In genomic region chr10:69014171-69014570, GRCh38 we compare ENCODE assay signal across 25 cellular contexts. TPM values are rescaled to one million over a fixed set of nuclear protein-coding genes. Genes with fewer than 3 reads are reported as not detected.
DNase-seq lines count a peak whose midpoint lies in the region; ATAC-seq, FAIRE-seq and TF ChIP-seq lines count a peak whose summit lies in the region.
"Had no signal": no experiment of that assay in that cellular context is flagged by ENCODE, and none has a peak within 500 bp of the region (broad histone marks: within the 10 kb centered on the region; RNA-seq: fewer than 3 reads in every experiment).

No MANE protein-coding gene starts in this region.

- 0 out of 2 replicates have a peak, but pooled peaks cover 13% of the 10 kb centered on the region for H4K20me1 ChIP-seq in GM23338 (replicated peaks; ENCODE audit: insufficient read depth)

- no peak overlapping the region for H3K4me3 Mint-ChIP-seq in activated T-cell treated with anti-CD3 and anti-CD28 coated beads, Interleukin-2, amount 50 U/mL, for 24 hours
- no peak overlapping the region for H3K4me3 Mint-ChIP-seq in activated T-helper 17 cell treated with anti-CD3 and anti-CD28 coated beads, Interleukin-2, amount 50 U/mL, for 72 hours
- no peak overlapping the region for H3K4me3 Mint-ChIP-seq in GM23338
- H3K4me3 Mint-ChIP-seq: activated CD4-positive, alpha-beta memory T cell treated with anti-CD3 and anti-CD28 coated beads for 36 hours; activated naive CD4-positive, alpha-beta T cell treated with anti-CD3 and anti-CD28 coated beads for 36 hours had no signal

- intact Hi-C loops in left lung (cut with DNase I): no loop called here

- TF ChIP-seq CTCF in fibroblast of villous mesenchyme (IDR thresholded peaks at IDR 0.05; ENCODE audit: insufficient read depth, low read depth, low read length) (no peak), GM23338 (conservative IDR thresholded peaks at IDR 0.05; ENCODE audit: low read depth in 2 of 2) (no peak), left lung (IDR thresholded peaks at IDR 0.05) (no peak)

- H3K9me2 ChIP-seq in GM23338 (ENCODE audit: insufficient read depth): no peaks in the 10 kb centered on the region

- H3K4me3 ChIP-seq in fibroblast of villous mesenchyme (ENCODE audit: low read depth, low read length) (no peak overlapping the region), GM23338 (no peak overlapping the region), left lung (no peak overlapping the region)
- H3K4me3 ChIP-seq: A549, lower lobe of right lung had no signal

- no peaks in the 10 kb centered on the region for H3K79me2 ChIP-seq in GM23338 (replicated peaks; ENCODE audit: insufficient read depth)

- H3K27me3 ChIP-seq in GM23338 (ENCODE audit: insufficient read depth) (no peaks in the 10 kb centered on the region), left lung (no peaks in the 10 kb centered on the region)

- no peaks in the 10 kb centered on the region for H3K4me1 ChIP-seq in GM23338 (ENCODE audit: insufficient read depth)
- peaks cover 0 to 10% of the 10 kb centered on the region in 2 donors for H3K4me1 ChIP-seq in left lung
- H3K4me1 ChIP-seq: A549, lower lobe of right lung had no signal

- peak; percentile 32 for FAIRE-seq in urothelium cell line (lab: Jason Lieb, UNC)
- FAIRE-seq: A549, GM18507, islet of Langerhans had no signal

- no peak overlapping the region for H2AFZ ChIP-seq in GM23338

- H3K27me3 Mint-ChIP-seq in activated T-cell treated with anti-CD3 and anti-CD28 coated beads, Interleukin-2, amount 50 U/mL, for 24 hours: no peaks in the 10 kb centered on the region
- no peaks in the 10 kb centered on the region for H3K27me3 Mint-ChIP-seq in activated T-helper 17 cell treated with anti-CD3 and anti-CD28 coated beads, Interleukin-2, amount 50 U/mL, for 72 hours
- H3K27me3 Mint-ChIP-seq in GM23338 (ENCODE audit: insufficient read depth, low read depth, poor library complexity): peaks cover 7% of the 10 kb centered on the region
- H3K27me3 Mint-ChIP-seq: activated CD4-positive, alpha-beta memory T cell treated with anti-CD3 and anti-CD28 coated beads for 36 hours had no signal

- H3K27ac ChIP-seq in GM23338 (ENCODE audit: low read depth) (no peak overlapping the region), left lung (peak overlapping the region in 1 of 2 donors; percentile 67)
- H3K27ac ChIP-seq: A549, lower lobe of right lung, VCaP had no signal

- no peaks in the 10 kb centered on the region for H3K9me3 Mint-ChIP-seq in activated T-cell treated with anti-CD3 and anti-CD28 coated beads, Interleukin-2, amount 50 U/mL, for 24 hours
- H3K9me3 Mint-ChIP-seq in activated T-helper 17 cell treated with anti-CD3 and anti-CD28 coated beads, Interleukin-2, amount 50 U/mL, for 72 hours: no peaks in the 10 kb centered on the region
- no peaks in the 10 kb centered on the region for H3K9me3 Mint-ChIP-seq in GM23338
- H3K9me3 Mint-ChIP-seq: activated CD4-positive, alpha-beta memory T cell treated with anti-CD3 and anti-CD28 coated beads for 36 hours; activated naive CD4-positive, alpha-beta T cell treated with anti-CD3 and anti-CD28 coated beads for 36 hours had no signal

- peaks cover 23% of the 10 kb centered on the region for H3K4me1 Mint-ChIP-seq in activated T-cell treated with anti-CD3 and anti-CD28 coated beads, Interleukin-2, amount 50 U/mL, for 24 hours (ENCODE audit: low read depth)
- peaks cover 15% of the 10 kb centered on the region for H3K4me1 Mint-ChIP-seq in activated T-helper 17 cell treated with anti-CD3 and anti-CD28 coated beads, Interleukin-2, amount 50 U/mL, for 72 hours
- no peaks in the 10 kb centered on the region for H3K4me1 Mint-ChIP-seq in GM23338

- H3K9me3 ChIP-seq in left lung: no peaks in the 10 kb centered on the region
- H3K9me3 ChIP-seq: A549, lower lobe of right lung had no signal

- H3K4me2 ChIP-seq in GM23338: no peak overlapping the region
- H3K4me2 ChIP-seq: A549 had no signal

- ATAC-seq in activated T-helper 17 cell treated with anti-CD3 and anti-CD28 coated beads, Interleukin-2, amount 50 U/mL, for 72 hours (replicated peaks): peak; percentile 25
- no peak for ATAC-seq in GM23338
- ATAC-seq in left lung: no peak
- ATAC-seq: A549, lower lobe of right lung had no signal

- peak overlapping the region; percentile 18 for H3K27ac Mint-ChIP-seq in activated T-cell treated with anti-CD3 and anti-CD28 coated beads, Interleukin-2, amount 50 U/mL, for 24 hours
- H3K27ac Mint-ChIP-seq in activated T-helper 17 cell treated with anti-CD3 and anti-CD28 coated beads, Interleukin-2, amount 50 U/mL, for 72 hours: peak overlapping the region; percentile 91
- no peak overlapping the region for H3K27ac Mint-ChIP-seq in GM23338
- H3K27ac Mint-ChIP-seq: activated CD4-positive, alpha-beta memory T cell treated with anti-CD3 and anti-CD28 coated beads for 36 hours; activated naive CD4-positive, alpha-beta T cell treated with anti-CD3 and anti-CD28 coated beads for 36 hours had no signal

- H3K36me3 ChIP-seq in GM23338 (ENCODE audit: insufficient read depth) (peaks cover 44% of the 10 kb centered on the region), left lung (peaks cover 0 to 71% of the 10 kb centered on the region in 2 donors)

- H3F3A ChIP-seq in GM23338 (replicated peaks; ENCODE audit: low read depth): 0 out of 2 replicates have a peak, but pooled peaks cover 3% of the 10 kb centered on the region

- peaks cover 57% of the 10 kb centered on the region for H3K36me3 Mint-ChIP-seq in activated T-cell treated with anti-CD3 and anti-CD28 coated beads, Interleukin-2, amount 50 U/mL, for 24 hours (ENCODE audit: low read depth)
- peaks cover 80% of the 10 kb centered on the region for H3K36me3 Mint-ChIP-seq in activated T-helper 17 cell treated with anti-CD3 and anti-CD28 coated beads, Interleukin-2, amount 50 U/mL, for 72 hours (ENCODE audit: low read depth)
- H3K36me3 Mint-ChIP-seq in GM23338 (ENCODE audit: low read depth): peaks cover 46% of the 10 kb centered on the region

- no peak for DNase-seq in activated T-cell treated with anti-CD3 and anti-CD28 coated beads, Interleukin-2, amount 50 U/mL, for 24 hours
- DNase-seq in activated T-cell treated with anti-CD3 and anti-CD28 coated beads for 4 hours (no peak), fibroblast of villous mesenchyme (ENCODE audit: low read depth) (peak; percentile 78), urothelium cell line (ENCODE audit: low spot score) (no peak), GM23338 (ENCODE audit: low spot score) (no peak), COLO829 (ENCODE audit: low spot score) (no peak), left lung (no peak)
- DNase-seq: activated CD4-positive, alpha-beta memory T cell treated with anti-CD3 and anti-CD28 coated beads for 36 hours; activated naive CD4-positive, alpha-beta T cell treated with anti-CD3 and anti-CD28 coated beads for 36 hours; aorta; C1 segment of cervical spinal cord; effector memory CD4-positive, alpha-beta T cell; KBM-7; lower lobe of right lung; NCI-H187; NCI-H82; OCI-M1; SHP77 treated with DMSO at 0.1 percent for 48 hours; stimulated activated CD8-positive, alpha-beta memory T cell treated with anti-CD3 and anti-CD28 coated beads, Interleukin-4, amount 100 ng/mL, for 48 hours; substantia nigra had no signal

TF ChIP-seq in GM23338, 12 proteins besides CTCF, POLR2A, EP300 and RAD21 (continues in another document):
- no peak for TF ChIP-seq ETS1 (IDR thresholded peaks at IDR 0.05)
- TF ChIP-seq ZNF331 (CRISPR knock-in tag; IDR thresholded peaks at IDR 0.05; ENCODE audit: low read depth): no peak
- no peak for TF ChIP-seq NANOG (IDR thresholded peaks at IDR 0.05; ENCODE audit: borderline replicate concordance)

RNA-seq across cellular contexts. Expression of gene KIFBP, which starts 25.6 kb away (rescaled TPM):
- total RNA-seq in activated T-helper 17 cell treated with anti-CD3 and anti-CD28 coated beads, Interleukin-2, amount 50 U/mL, for 72 hours: 10 to 100 TPM in 1 of 2 donors, 1 to 10 TPM in 1; 8.2 to 13.1 TPM
- total RNA-seq in fibroblast of villous mesenchyme: 42.5 and 74.7 TPM in 2 replicates
- 36.4 and 39.8 TPM in 2 replicates for total RNA-seq in GM23338 (2014; rRNA removed; shearing (Covaris generic))
- 21.9 and 24.5 TPM in 2 replicates for polyA plus RNA-seq in GM23338 (2016; fragmentation: Nextera tagmentation; extraction: Ambion mirVana)
- 10 to 100 TPM; 21.1 to 27.3 TPM for total RNA-seq in left lung

RNA-seq across cellular contexts. Expression of gene DDX21, which starts 58.2 kb away (rescaled TPM):
- 100 to 1,000 TPM in 1 of 2 donors, 10 to 100 TPM in 1; 77.8 to 176 TPM for total RNA-seq in activated T-helper 17 cell treated with anti-CD3 and anti-CD28 coated beads, Interleukin-2, amount 50 U/mL, for 72 hours
- total RNA-seq in fibroblast of villous mesenchyme (61.8 and 84.6 TPM in 2 replicates), left lung (10 to 100 TPM; 36.8 to 73.4 TPM)
- 194 and 209 TPM in 2 replicates for total RNA-seq in GM23338 (2014; rRNA removed; shearing (Covaris generic))
- polyA plus RNA-seq in GM23338 (2016; fragmentation: Nextera tagmentation; extraction: Ambion mirVana): 130 and 138 TPM in 2 replicates
